In genomic region chr21:41763398-41763931, GRCh38 we compare ENCODE assay signal across 12 cellular contexts. TPM values are rescaled to one million over a fixed set of nuclear protein-coding genes. Genes with fewer than 3 reads are reported as not detected.
DNase-seq lines count a peak whose midpoint lies in the region; TF ChIP-seq lines count a peak whose summit lies in the region.
"Had no signal": no experiment of that assay in that cellular context is flagged by ENCODE, and none has a peak within 500 bp of the region (broad histone marks: within the 10 kb centered on the region; RNA-seq: fewer than 3 reads in every experiment).

No MANE protein-coding gene starts in this region.

- peaks cover 8% of the 10 kb centered on the region for H3K36me3 Mint-ChIP-seq in endothelial cell (ENCODE audit: low read depth, unreplicated experiment)

- H3K79me2 ChIP-seq in neural cell (replicated peaks; ENCODE audit: insufficient read depth, low read length) = no peaks in the 10 kb centered on the region

- H3K9me3 Mint-ChIP-seq in endothelial cell (ENCODE audit: unreplicated experiment) = no peaks in the 10 kb centered on the region
- H3K9me3 Mint-ChIP-seq: activated T-helper 1 cell treated with anti-CD3 and anti-CD28 coated beads, Interleukin-12 subunit alpha, Interleukin-12 subunit beta, Interleukin-2, Interleukin-4 antibody, amounts not matched to agents 30 ng/mL and 10 ng/mL and 1 ng/mL, durations not matched to agents 14 hours and 24 hours and 36 hours had no signal

- no peaks in the 10 kb centered on the region for H3K9me3 ChIP-seq in neural cell (ENCODE audit: low read length)

- no peak for TF ChIP-seq CTCF in endothelial cell (IDR thresholded peaks at IDR 0.05; ENCODE audit: unreplicated experiment)
- no peak for TF ChIP-seq CTCF in neural cell (IDR thresholded peaks at IDR 0.05; ENCODE audit: poor library complexity, severe bottlenecking)
- TF ChIP-seq CTCF in coronary artery (IDR thresholded peaks at IDR 0.05) = no peak

- H3K4me3 ChIP-seq in neural cell (ENCODE audit: low read length) (peak overlapping the region; percentile 31), coronary artery (no peak overlapping the region)

- H3K27me3 Mint-ChIP-seq in endothelial cell (ENCODE audit: unreplicated experiment) = peaks cover 13% of the 10 kb centered on the region

- H3K9me2 ChIP-seq in neural cell (ENCODE audit: insufficient read depth, low read length) = no peaks in the 10 kb centered on the region

- H3K27me3 ChIP-seq in neural cell (ENCODE audit: insufficient read depth, low read depth, low read length) = peaks cover 89% of the 10 kb centered on the region

- H2AFZ ChIP-seq in neural cell (ENCODE audit: low read depth, low read length) = no peak overlapping the region

- H4K20me1 ChIP-seq in neural cell (ENCODE audit: insufficient read depth) = no peaks in the 10 kb centered on the region

- H3K9ac ChIP-seq in neural cell (ENCODE audit: low read length) = peak overlapping the region; percentile 12
- H3K9ac ChIP-seq: KMS-11 had no signal

- no peak overlapping the region for H3K27ac ChIP-seq in neural cell (ENCODE audit: low read length)
- H3K27ac ChIP-seq in caudate nucleus (ENCODE audit: low read depth, low read length) = no peak overlapping the region
- H3K27ac ChIP-seq in coronary artery = peak overlapping the region in 1 of 2 donors; percentile 12
- H3K27ac ChIP-seq: brain microvascular endothelial cell, KMS-11 had no signal

- H3K4me3 Mint-ChIP-seq in endothelial cell (ENCODE audit: unreplicated experiment) = peak overlapping the region; percentile 70
- H3K4me3 Mint-ChIP-seq: activated T-helper 1 cell treated with anti-CD3 and anti-CD28 coated beads, Interleukin-12 subunit alpha, Interleukin-12 subunit beta, Interleukin-2, Interleukin-4 antibody, amounts not matched to agents 30 ng/mL and 10 ng/mL and 1 ng/mL, durations not matched to agents 14 hours and 24 hours and 36 hours had no signal

- no peaks in the 10 kb centered on the region for H3K36me3 ChIP-seq in neural cell (ENCODE audit: insufficient read depth, low read length)
- H3K36me3 ChIP-seq: brain microvascular endothelial cell had no signal

- peak; percentile 37 for DNase-seq in DMS79 (lab: John Stamatoyannopoulos, UW)
- peak; percentile 44 to 76 for DNase-seq in NCI-H526 (lab: John Stamatoyannopoulos, UW)
- DNase-seq in endothelial cell (ENCODE audit: low spot score) = no peak
- DNase-seq in caudate nucleus (lab: John Stamatoyannopoulos, UW) = no peak
- no peak for DNase-seq in coronary artery (ENCODE audit: low spot score)
- no peak for DNase-seq in D341Med (ENCODE audit: low spot score)
- DNase-seq in GOT3 (lab: John Stamatoyannopoulos, UW) = no peak
- DNase-seq: brain microvascular endothelial cell; naive thymus-derived CD4-positive, alpha-beta T cell had no signal

- no peak for TF ChIP-seq EP300 in neural cell (conservative IDR thresholded peaks at IDR 0.05; ENCODE audit: poor library complexity, severe bottlenecking)

- TF ChIP-seq RAD21 in neural cell (conservative IDR thresholded peaks at IDR 0.05) = no peak

- H3F3A ChIP-seq in neural cell (ENCODE audit: insufficient read depth, low read length, poor library complexity, severe bottlenecking) = no peaks in the 10 kb centered on the region

- H3K4me1 Mint-ChIP-seq in endothelial cell (ENCODE audit: unreplicated experiment) = peaks cover 55% of the 10 kb centered on the region

- no peak overlapping the region for H3K4me2 ChIP-seq in neural cell (ENCODE audit: low read length)
- H3K4me2 ChIP-seq: KMS-11 had no signal

- no peak overlapping the region for H3K27ac Mint-ChIP-seq in endothelial cell (ENCODE audit: unreplicated experiment)
- H3K27ac Mint-ChIP-seq: activated T-helper 1 cell treated with anti-CD3 and anti-CD28 coated beads, Interleukin-12 subunit alpha, Interleukin-12 subunit beta, Interleukin-2, Interleukin-4 antibody, amounts not matched to agents 30 ng/mL and 10 ng/mL and 1 ng/mL, durations not matched to agents 14 hours and 24 hours and 36 hours; naive thymus-derived CD4-positive, alpha-beta T cell had no signal

TF ChIP-seq in neural cell, 6 proteins besides CTCF, POLR2A, EP300 and RAD21:
- TF ChIP-seq POLR2AphosphoS5 (IDR thresholded peaks at IDR 0.05) (no peak), TAF1 (IDR thresholded peaks at IDR 0.05; ENCODE audit: low read depth) (no peak), SMC3 (conservative IDR thresholded peaks at IDR 0.05; ENCODE audit: poor library complexity) (no peak), REST (IDR thresholded peaks at IDR 0.05; ENCODE audit: borderline replicate concordance) (no peak), MXI1 (conservative IDR thresholded peaks at IDR 0.05; ENCODE audit: poor library complexity, severe bottlenecking) (no peak), EZH2 (IDR thresholded peaks at IDR 0.05; ENCODE audit: borderline replicate concordance, insufficient read depth, low read length, poor library complexity, severe bottlenecking) (no peak)

RNA-seq across cellular contexts. Expression of gene RIPK4, which starts 3.4 kb away (rescaled TPM):
- total RNA-seq in endothelial cell (ENCODE audit: unreplicated experiment) = 9.6 TPM
- not detected in 2 replicates for polyA plus RNA-seq in neural cell
- 0.23 and 0.24 TPM in 2 replicates for polyA minus RNA-seq in neural cell
- total RNA-seq: activated T-helper 1 cell treated with anti-CD3 and anti-CD28 coated beads, Interleukin-12 subunit alpha, Interleukin-12 subunit beta, Interleukin-2, Interleukin-4 antibody, amounts not matched to agents 30 ng/mL and 10 ng/mL and 1 ng/mL, durations not matched to agents 14 hours and 24 hours and 36 hours had no signal

Comparison
In these comparisons a context has a peak if more than half of its experiments do, and no peak if none do; other contexts are left out.
1. DNase-seq: peak in DMS79 (single experiment) and NCI-H526 (2 of 2); none in endothelial cell (single experiment), caudate nucleus (0 of 61), coronary artery (single experiment), D341Med (single experiment) and GOT3 (single experiment).